ENCODE assay signal across 22 cellular contexts in the genomic region with DNA sequence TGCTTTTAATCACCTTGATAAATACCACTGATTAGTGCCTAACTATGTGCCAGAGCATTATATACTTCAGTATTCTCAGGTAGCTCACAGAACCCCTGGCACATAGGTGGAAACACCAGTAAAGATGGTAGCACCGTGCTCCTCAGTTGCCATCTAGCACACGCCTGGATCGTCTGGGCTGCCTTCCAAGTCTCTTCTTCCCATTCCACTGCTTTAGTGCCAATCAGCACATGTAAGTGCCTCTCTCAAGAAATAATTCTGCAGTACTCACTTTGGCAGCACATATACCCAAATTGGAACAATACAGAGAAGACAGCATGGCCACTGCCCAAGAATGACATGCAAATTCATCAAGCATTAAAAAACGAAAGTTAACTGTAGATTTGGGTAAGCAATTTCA. TPM values are rescaled to one million over a fixed set of nuclear protein-coding genes. Genes with fewer than 3 reads are reported as not detected.
DNase-seq lines count a peak whose midpoint lies in the region; ATAC-seq, FAIRE-seq and TF ChIP-seq lines count a peak whose summit lies in the region.
"Had no signal": no experiment of that assay in that cellular context is flagged by ENCODE, and none has a peak within 500 bp of the region (broad histone marks: within the 10 kb centered on the region; RNA-seq: fewer than 3 reads in every experiment).

No MANE protein-coding gene starts in this region.

- H3K27ac ChIP-seq in HCT116 (ENCODE audit: low read depth, low read length) (no peak overlapping the region), K562 (ENCODE audit: extremely low read depth, low read depth, low read length) (no peak overlapping the region), right cardiac atrium (ENCODE audit: low read length) (no peak overlapping the region)
- H3K27ac ChIP-seq: A549 had no signal

- peak; percentile 18 for DNase-seq in NCI-H2171 treated with DMSO at 0.1 percent for 48 hours (lab: John Stamatoyannopoulos, UW)
- no peak for DNase-seq in NCI-H2171 (lab: John Stamatoyannopoulos, UW)
- no peak for DNase-seq in HCT116 (ENCODE audit: low read depth, low spot score)
- no peak for DNase-seq in K562 (ENCODE audit: extremely low read depth in 1 of 4, low spot score in 3 of 4)
- DNase-seq in right cardiac atrium: peak in 1 of 3 donors; percentile 75
- no peak for DNase-seq in activated naive CD4-positive, alpha-beta T cell treated with Interleukin-2 at 50 U/mL for 16 hours
- no peak for DNase-seq in kidney glomerular epithelial cell (lab: John Stamatoyannopoulos, UW)
- DNase-seq in stimulated activated CD4-positive, alpha-beta T cell treated with anti-CD3 and anti-CD28 coated beads, Interleukin-2, amount 100 ng/mL, for 48 hours: no peak
- DNase-seq: BE2C, DMS79, H7, HFFc6, KG1, NCI-H1092 treated with DMSO at 0.1 percent for 48 hours, NCI-H2081 treated with DMSO at 0.1 percent for 48 hours, NCI-H2227 treated with DMSO at 0.1 percent for 48 hours, NCI-H524, NCI-H774, OCI-M1, SHP77 had no signal

- no peak overlapping the region for H3K9ac ChIP-seq in HCT116 (ENCODE audit: low read length)
- no peak overlapping the region for H3K9ac ChIP-seq in K562 (ENCODE audit: insufficient read depth in 1 of 2, low read depth in 2 of 2, low read length in 2 of 2)

- TSS peak; percentile 24 for BruUV-seq in HCT116 (replicated peaks; lab: Mats Ljungman, UMichigan)
- no TSS peak for BruUV-seq in K562 (replicated peaks; lab: Mats Ljungman, UMichigan)

- H3K27me3 ChIP-seq in HCT116 (ENCODE audit: insufficient read depth, low read length): no peaks in the 10 kb centered on the region
- H3K27me3 ChIP-seq in K562 (ENCODE audit: control insufficient read depth in 2 of 2, insufficient read depth in 2 of 2, low read length in 2 of 2): no peaks in the 10 kb centered on the region
- no peaks in the 10 kb centered on the region for H3K27me3 ChIP-seq in right cardiac atrium (ENCODE audit: control insufficient read depth, insufficient read depth)
- H3K27me3 ChIP-seq: BE2C had no signal

- intact Hi-C loops in HCT116 (cut with micrococcal nuclease): no loop called here
- intact Hi-C loops in K562 (cut with micrococcal nuclease): no loop called here
- intact Hi-C loops in right cardiac atrium (cut with DNase I): no loop called here

- H3K4me3 ChIP-seq in HCT116 (replicated peaks in 1 of 2; ENCODE audit: low read depth in 1 of 2, low read length in 2 of 2): no peak overlapping the region
- H3K4me3 ChIP-seq in K562: no peak overlapping the region
- no peak overlapping the region for H3K4me3 ChIP-seq in right cardiac atrium (ENCODE audit: low read length)
- H3K4me3 ChIP-seq: A549 had no signal

- in situ Hi-C loops in K562 (cut with MboI): no loop called here

- no peak overlapping the region for H3K4me2 ChIP-seq in HCT116 (ENCODE audit: low read length)
- H3K4me2 ChIP-seq in K562 (ENCODE audit: insufficient read depth, low read length): no peak overlapping the region
- H3K4me2 ChIP-seq: A549 had no signal

- TF ChIP-seq CTCF in HCT116 (IDR thresholded peaks at IDR 0.05 in 2 of 3, conservative IDR thresholded peaks at IDR 0.05 in 1 of 3; ENCODE audit: borderline replicate concordance in 1 of 3, insufficient read depth in 1 of 3, low read depth in 2 of 3, low read length in 2 of 3) (no peak), K562 (IDR thresholded peaks at IDR 0.05 in 2 of 3, conservative IDR thresholded peaks at IDR 0.05 in 1 of 3; ENCODE audit: insufficient read depth in 2 of 3, low read depth in 1 of 3, low read length in 3 of 3) (no peak)

- FAIRE-seq in K562 (lab: Jason Lieb, UNC): no peak
- FAIRE-seq: A549, D721Med had no signal

- RAD21 ChIA-PET in HCT116 (lab: Charles Lee; ENCODE audit: low non-redundant PET in 1 of 2, low total read pairs in 2 of 2, uncharacterized antibody in 2 of 2, unreplicated experiment in 2 of 2): no interaction called here

- CTCF ChIA-PET in HCT116 (lab: Charles Lee) (no interaction called here), K562 (lab: Yijun Ruan, JAX; ENCODE audit: low intra/inter-chr PET ratio) (no interaction called here)

- H3K9me2 ChIP-seq in HCT116 (ENCODE audit: insufficient read depth): no peaks in the 10 kb centered on the region

- H4K20me1 ChIP-seq in HCT116 (ENCODE audit: insufficient read depth) (no peaks in the 10 kb centered on the region), K562 (replicated peaks; ENCODE audit: control insufficient read depth, insufficient read depth, low read length) (peaks cover 4% of the 10 kb centered on the region)

- H2AFZ ChIP-seq in HCT116 (ENCODE audit: low read depth, low read length, poor library complexity, severe bottlenecking): no peak overlapping the region
- no peak overlapping the region for H2AFZ ChIP-seq in K562 (ENCODE audit: low read depth, low read length)

- WGBS in K562 (ENCODE audit: insufficient coverage, low coverage, missing lambda C conversion rate): 72% methylated on average over 4 of the region's 4 CpGs
- 63% methylated on average over 4 of the region's 4 CpGs for WGBS in right cardiac atrium

- H3K79me2 ChIP-seq in HCT116 (ENCODE audit: insufficient read depth, low read length): peaks cover 12% of the 10 kb centered on the region
- H3K79me2 ChIP-seq in K562 (ENCODE audit: control insufficient read depth, insufficient read depth, low read length): peaks cover 3% of the 10 kb centered on the region; the same call in 1 of the 3 replicates

- TF ChIP-seq RAD21 in HCT116 (IDR thresholded peaks at IDR 0.05; ENCODE audit: low read depth): no peak
- TF ChIP-seq RAD21 in K562 (CRISPR knock-in tag; conservative IDR thresholded peaks at IDR 0.05 in 1 of 2, IDR thresholded peaks at IDR 0.05 in 1 of 2): no peak

- POLR2A ChIA-PET in HCT116 (lab: Charles Lee) (no interaction called here), K562 (lab: Yijun Ruan, JAX) (interaction anchor here (0.8 to 2.3 kb wide), 6 partner anchors 8 to 60 kb away, joined by 3 to 8 read pairs (median 4); a partner anchor contains a TSS)

- H3K9me1 ChIP-seq in K562 (ENCODE audit: control insufficient read depth, insufficient read depth, low read length): no peaks in the 10 kb centered on the region

- no peak for TF ChIP-seq POLR2A in HCT116 (IDR thresholded peaks at IDR 0.05; ENCODE audit: borderline replicate concordance, extremely low read depth, insufficient read depth, insufficient read length)
- TF ChIP-seq POLR2A in K562 (conservative IDR thresholded peaks at IDR 0.05): peak; percentile 29; the same call in 1 of the 2 replicates

- no peaks in the 10 kb centered on the region for H3K4me1 ChIP-seq in HCT116 (ENCODE audit: control insufficient read depth in 1 of 2, insufficient read depth in 2 of 2, low read length in 2 of 2)
- peaks cover 0 to 5% of the 10 kb centered on the region in 2 experiments; a peak in 1 of 5 replicates for H3K4me1 ChIP-seq in K562 (replicated peaks in 1 of 2; ENCODE audit: control insufficient read depth in 2 of 2, insufficient read depth in 2 of 2, low read length in 2 of 2)
- H3K4me1 ChIP-seq in right cardiac atrium (ENCODE audit: control insufficient read depth, insufficient read depth, low read length): no peaks in the 10 kb centered on the region
- H3K4me1 ChIP-seq: A549, BE2C had no signal

- no peak for ATAC-seq in HCT116
- peak; percentile 19 for ATAC-seq in K562
- ATAC-seq in right cardiac atrium: peak; percentile 41 to 81
- ATAC-seq: A549 had no signal

- no peak for TF ChIP-seq EP300 in K562 (IDR thresholded peaks at IDR 0.05; ENCODE audit: low read length)

- H3K9me3 ChIP-seq in HCT116 (ENCODE audit: control insufficient read depth in 1 of 2, insufficient read depth in 1 of 2, low read depth in 1 of 2, low read length in 2 of 2): no peaks in the 10 kb centered on the region
- no peaks in the 10 kb centered on the region for H3K9me3 ChIP-seq in K562 (replicated peaks; ENCODE audit: control insufficient read depth, insufficient read depth, low read depth, low read length)
- H3K9me3 ChIP-seq in right cardiac atrium (ENCODE audit: control insufficient read depth, low read length): no peaks in the 10 kb centered on the region
- H3K9me3 ChIP-seq: A549, BE2C had no signal

- peaks cover 38 to 42% of the 10 kb centered on the region in 2 experiments for H3K36me3 ChIP-seq in HCT116 (ENCODE audit: control insufficient read depth in 1 of 2, insufficient read depth in 2 of 2, low read length in 2 of 2)
- H3K36me3 ChIP-seq in K562 (ENCODE audit: control insufficient read depth, insufficient read depth, low read length): peaks cover 50% of the 10 kb centered on the region

RNA-seq across cellular contexts. Expression of a gene that starts 13.0 kb away (rescaled TPM):
- total RNA-seq in HCT116 (2021; ENCODE audit: unreplicated experiment): 61.4 TPM
- 30.0 and 35.8 TPM in 2 replicates for polyA plus RNA-seq in HCT116 (2012)
- total RNA-seq in K562 (2011; cell fraction: chromatin; rRNA removed; ENCODE audit: low replicate concordance): 22.3 and 26.2 TPM in 2 replicates
- 9.7 and 10.7 TPM in 2 replicates for total RNA-seq in K562 (2011; cell fraction: nucleolus; rRNA removed)
- 17.3 and 28.2 TPM in 2 replicates for total RNA-seq in K562 (2011; cell fraction: nucleoplasm; rRNA removed)
- 30.7 and 42.8 TPM in 2 replicates for total RNA-seq in K562 (2014; rRNA removed)
- 62.1 and 77.0 TPM in 2 replicates for total RNA-seq in K562 (2014; rRNA removed; fragmentation: Illumina TruSeq; extraction: Trizol)
- total RNA-seq in K562 (2015; rRNA removed; fragmentation: Illumina TruSeq; extraction: Trizol): 46.0 and 49.0 TPM in 2 replicates
- total RNA-seq in K562 (2021): 83.6 and 91.0 TPM in 2 replicates
- 37.5 and 67.8 TPM in 2 replicates for polyA plus RNA-seq in K562 (2011; rRNA removed)
- 33.3 and 48.1 TPM in 2 replicates for polyA plus RNA-seq in K562 (2011; cell fraction: cytosol; rRNA removed)
- 17.3 and 18.2 TPM in 2 replicates for polyA plus RNA-seq in K562 (2011; cell fraction: nucleus; rRNA removed)
- 58.4 and 78.9 TPM in 2 replicates for polyA plus RNA-seq in K562 (2012)
- polyA plus RNA-seq in K562 (2014; fragmentation: Illumina TruSeq; extraction: Trizol): 96.3 and 108 TPM in 2 replicates
- polyA plus RNA-seq in K562 (2014; fragmentation: Nextera tagmentation; extraction: Ambion mirVana): 10 to 100 TPM; 47.6 to 49.2 TPM
- polyA plus RNA-seq in K562 (2014; rRNA removed): 44.5 and 51.4 TPM in 2 replicates
- 31.8 and 55.4 TPM in 2 replicates for polyA minus RNA-seq in K562 (2011; rRNA and poly(A)+ RNA removed)
- polyA minus RNA-seq in K562 (2011; cell fraction: cytosol; rRNA and poly(A)+ RNA removed): 21.8 and 29.9 TPM in 2 replicates
- polyA minus RNA-seq in K562 (2011; cell fraction: nucleus; rRNA and poly(A)+ RNA removed): 4.0 and 5.6 TPM in 2 replicates
- total RNA-seq in right cardiac atrium: 10 to 100 TPM; 16.1 to 22.1 (median 20.9) TPM
- 10.7 TPM for polyA plus RNA-seq in right cardiac atrium

RNA-seq across cellular contexts. Expression of a gene that starts 34.0 kb away (rescaled TPM):
- total RNA-seq in HCT116 (2021; ENCODE audit: unreplicated experiment) (52.5 TPM), K562 (2014; rRNA removed) (24.2 and 29.2 TPM in 2 replicates), K562 (2014; rRNA removed; fragmentation: Illumina TruSeq; extraction: Trizol) (39.5 and 46.3 TPM in 2 replicates), K562 (2015; rRNA removed; fragmentation: Illumina TruSeq; extraction: Trizol) (34.3 and 36.9 TPM in 2 replicates), K562 (2021) (57.4 and 57.8 TPM in 2 replicates), right cardiac atrium (10 to 100 TPM; 36.7 to 45.7 (median 41.4) TPM)
- 20.9 and 24.7 TPM in 2 replicates for polyA plus RNA-seq in HCT116 (2012)
- 62.3 and 147 TPM in 2 replicates for total RNA-seq in K562 (2011; cell fraction: chromatin; rRNA removed; ENCODE audit: low replicate concordance)
- total RNA-seq in K562 (2011; cell fraction: nucleolus; rRNA removed): 25.3 and 36.8 TPM in 2 replicates
- total RNA-seq in K562 (2011; cell fraction: nucleoplasm; rRNA removed): 76.0 and 124 TPM in 2 replicates
- polyA plus RNA-seq in K562 (2011; rRNA removed) (53.6 and 56.8 TPM in 2 replicates), K562 (2014; fragmentation: Illumina TruSeq; extraction: Trizol) (31.1 and 36.2 TPM in 2 replicates), K562 (2014; fragmentation: Nextera tagmentation; extraction: Ambion mirVana) (10 to 100 TPM; 38.4 to 43.5 TPM), K562 (2014; rRNA removed) (25.0 and 26.7 TPM in 2 replicates), right cardiac atrium (12.7 TPM)
- polyA plus RNA-seq in K562 (2011; cell fraction: cytosol; rRNA removed): 10.0 and 21.9 TPM in 2 replicates
- polyA plus RNA-seq in K562 (2011; cell fraction: nucleus; rRNA removed): 34.4 and 43.5 TPM in 2 replicates
- polyA plus RNA-seq in K562 (2012): 22.1 and 23.0 TPM in 2 replicates
- polyA minus RNA-seq in K562 (2011; rRNA and poly(A)+ RNA removed): 107 and 120 TPM in 2 replicates
- 27.3 and 32.9 TPM in 2 replicates for polyA minus RNA-seq in K562 (2011; cell fraction: cytosol; rRNA and poly(A)+ RNA removed)
- polyA minus RNA-seq in K562 (2011; cell fraction: nucleus; rRNA and poly(A)+ RNA removed): 45.1 and 81.6 TPM in 2 replicates

RNA-seq across cellular contexts. Expression of a gene that starts 40.8 kb away (rescaled TPM):
- total RNA-seq in HCT116 (2021; ENCODE audit: unreplicated experiment) (19.1 TPM), K562 (2014; rRNA removed) (6.5 and 7.3 TPM in 2 replicates), K562 (2014; rRNA removed; fragmentation: Illumina TruSeq; extraction: Trizol) (13.8 and 14.3 TPM in 2 replicates), K562 (2015; rRNA removed; fragmentation: Illumina TruSeq; extraction: Trizol) (11.2 and 11.5 TPM in 2 replicates), K562 (2021) (12.6 and 13.4 TPM in 2 replicates), right cardiac atrium (10 to 100 TPM in 3 of 4 donors, 1 to 10 TPM in 1; 9.8 to 12.1 (median 10.7) TPM)
- 14.8 and 15.2 TPM in 2 replicates for polyA plus RNA-seq in HCT116 (2012)
- total RNA-seq in K562 (2011; cell fraction: chromatin; rRNA removed; ENCODE audit: low replicate concordance): 23.9 and 25.5 TPM in 2 replicates
- 13.4 and 14.2 TPM in 2 replicates for total RNA-seq in K562 (2011; cell fraction: nucleolus; rRNA removed)
- total RNA-seq in K562 (2011; cell fraction: nucleoplasm; rRNA removed): 14.6 and 16.1 TPM in 2 replicates
- polyA plus RNA-seq in K562 (2011; rRNA removed) (7.7 and 9.1 TPM in 2 replicates), K562 (2014; fragmentation: Illumina TruSeq; extraction: Trizol) (15.3 and 15.5 TPM in 2 replicates), K562 (2014; fragmentation: Nextera tagmentation; extraction: Ambion mirVana) (1 to 10 TPM; 3.7 to 4.7 TPM), K562 (2014; rRNA removed) (7.7 and 8.6 TPM in 2 replicates), right cardiac atrium (5.4 TPM)
- 6.2 and 9.0 TPM in 2 replicates for polyA plus RNA-seq in K562 (2011; cell fraction: cytosol; rRNA removed)
- 16.3 and 17.8 TPM in 2 replicates for polyA plus RNA-seq in K562 (2011; cell fraction: nucleus; rRNA removed)
- polyA plus RNA-seq in K562 (2012): 9.5 and 9.9 TPM in 2 replicates
- polyA minus RNA-seq in K562 (2011; rRNA and poly(A)+ RNA removed): 11.9 and 14.3 TPM in 2 replicates
- 5.4 and 7.9 TPM in 2 replicates for polyA minus RNA-seq in K562 (2011; cell fraction: cytosol; rRNA and poly(A)+ RNA removed)
- polyA minus RNA-seq in K562 (2011; cell fraction: nucleus; rRNA and poly(A)+ RNA removed): 7.1 and 10.7 TPM in 2 replicates
